1 cellular context compared by ENCODE assay signal in genomic region chr14:103543140-103543539, GRCh38.
TF ChIP-seq lines count a peak whose summit lies in the region.

No MANE protein-coding gene starts in this region.

TF ChIP-seq in HepG2, 621 proteins besides CTCF, POLR2A, EP300 and RAD21:
- 0 out of 2 replicates have a peak, but pooled peaks have one; percentile 25 for TF ChIP-seq GZF1 (CRISPR knock-in tag; IDR thresholded peaks at IDR 0.05)
- TF ChIP-seq ZBTB33 (CRISPR knock-in tag; IDR thresholded peaks at IDR 0.05), result peak; percentile 85
- TF ChIP-seq, protein P1, sequence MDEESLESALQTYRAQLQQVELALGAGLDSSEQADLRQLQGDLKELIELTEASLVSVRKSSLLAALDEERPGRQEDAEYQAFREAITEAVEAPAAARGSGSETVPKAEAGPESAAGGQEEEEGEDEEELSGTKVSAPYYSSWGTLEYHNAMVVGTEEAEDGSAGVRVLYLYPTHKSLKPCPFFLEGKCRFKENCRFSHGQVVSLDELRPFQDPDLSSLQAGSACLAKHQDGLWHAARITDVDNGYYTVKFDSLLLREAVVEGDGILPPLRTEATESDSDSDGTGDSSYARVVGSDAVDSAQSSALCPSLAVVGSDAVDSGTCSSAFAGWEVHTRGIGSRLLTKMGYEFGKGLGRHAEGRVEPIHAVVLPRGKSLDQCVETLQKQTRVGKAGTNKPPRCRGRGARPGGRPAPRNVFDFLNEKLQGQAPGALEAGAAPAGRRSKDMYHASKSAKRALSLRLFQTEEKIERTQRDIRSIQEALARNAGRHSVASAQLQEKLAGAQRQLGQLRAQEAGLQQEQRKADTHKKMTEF (CRISPR knock-in tag; IDR thresholded peaks at IDR 0.05), result 0 out of 2 replicates have a peak, but pooled peaks have one; percentile 3
- no peak for TF ChIP-seq ZNF382 (CRISPR knock-in tag; IDR thresholded peaks at IDR 0.05; ENCODE audit: borderline replicate concordance)
- TF ChIP-seq ZNF7 (CRISPR knock-in tag; IDR thresholded peaks at IDR 0.05), result peak; percentile 97
- no peak for TF ChIP-seq TBL1XR1 (IDR thresholded peaks at IDR 0.05; ENCODE audit: borderline replicate concordance, low read length, partially characterized antibody)
